In genomic region chr22:29463487-29464088, GRCh38 we compare ENCODE assay signal across 1 cellular context.
TF ChIP-seq lines count a peak whose summit lies in the region.

No MANE protein-coding gene starts in this region.

TF ChIP-seq in HepG2, 621 proteins besides CTCF, POLR2A, EP300 and RAD21:
- TF ChIP-seq CREB3 (CRISPR knock-in tag; IDR thresholded peaks at IDR 0.05) (no peak), MLX (CRISPR knock-in tag; IDR thresholded peaks at IDR 0.05) (no peak), ZNF746 (CRISPR knock-in tag; IDR thresholded peaks at IDR 0.05) (no peak), CREM (IDR thresholded peaks at IDR 0.05) (no peak), CREM (CRISPR knock-in tag; IDR thresholded peaks at IDR 0.05) (no peak), SAP130 (CRISPR knock-in tag; IDR thresholded peaks at IDR 0.05; ENCODE audit: low read depth) (no peak), NONO (IDR thresholded peaks at IDR 0.05) (no peak), NONO (CRISPR knock-in tag; conservative IDR thresholded peaks at IDR 0.05) (no peak)
- TF ChIP-seq, protein P1, sequence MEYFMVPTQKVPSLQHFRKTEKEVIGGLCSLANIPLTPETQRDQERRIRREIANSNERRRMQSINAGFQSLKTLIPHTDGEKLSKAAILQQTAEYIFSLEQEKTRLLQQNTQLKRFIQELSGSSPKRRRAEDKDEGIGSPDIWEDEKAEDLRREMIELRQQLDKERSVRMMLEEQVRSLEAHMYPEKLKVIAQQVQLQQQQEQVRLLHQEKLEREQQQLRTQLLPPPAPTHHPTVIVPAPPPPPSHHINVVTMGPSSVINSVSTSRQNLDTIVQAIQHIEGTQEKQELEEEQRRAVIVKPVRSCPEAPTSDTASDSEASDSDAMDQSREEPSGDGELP (IDR thresholded peaks at IDR 0.05; ENCODE audit: borderline replicate concordance, low read depth), result no peak
